In genomic region chr13:96780105-96780504, GRCh38 we compare ENCODE assay signal across 25 cellular contexts.
"Had no signal": no experiment of that assay in that cellular context is flagged by ENCODE, and none has a peak within 500 bp of the region (broad histone marks: within the 10 kb centered on the region; RNA-seq: fewer than 3 reads in every experiment).

No MANE protein-coding gene starts in this region.

- H3K4me2 ChIP-seq: hepatocyte, smooth muscle cell had no signal

- H3K4me3 ChIP-seq: hepatocyte, lower lobe of right lung, mucosa of descending colon, right lobe of liver, smooth muscle cell, stomach, suprapubic skin, vagina had no signal

- H3K4me3 Mint-ChIP-seq: activated CD4-positive, alpha-beta memory T cell treated with anti-CD3 and anti-CD28 coated beads for 36 hours; activated naive CD4-positive, alpha-beta T cell treated with anti-CD3 and anti-CD28 coated beads, Interleukin-2, amount 10 ng/mL, durations not matched to agents 7 days and 5 days; central memory CD8-positive, alpha-beta T cell; immature natural killer cell; nephron progenitor cell; stimulated activated memory B cell treated with anti-CD40 and anti-IgM and Interleukin-4, amounts not matched to agents 10 μg/mL and 1 μg/mL and 100 μg/mL, for 72 hours; type B pancreatic cell; WTC11 had no signal

- H3K27me3 ChIP-seq: hepatocyte, right lobe of liver, stomach, suprapubic skin, vagina had no signal

- H3K4me1 ChIP-seq: lower lobe of right lung, right lobe of liver, suprapubic skin, vagina had no signal

- H3K36me3 Mint-ChIP-seq: activated CD4-positive, alpha-beta memory T cell treated with anti-CD3 and anti-CD28 coated beads for 36 hours; activated naive CD4-positive, alpha-beta T cell treated with anti-CD3 and anti-CD28 coated beads, Interleukin-2, amount 10 ng/mL, durations not matched to agents 7 days and 5 days; immature natural killer cell; stimulated activated memory B cell treated with anti-CD40 and anti-IgM and Interleukin-4, amounts not matched to agents 10 μg/mL and 1 μg/mL and 100 μg/mL, for 72 hours had no signal

- ATAC-seq: left lobe of liver; lower lobe of right lung; mucosa of descending colon; right lobe of liver; stimulated activated memory B cell treated with anti-CD40 and anti-IgM and Interleukin-4, amounts not matched to agents 10 μg/mL and 1 μg/mL and 100 μg/mL, for 72 hours; WTC11 had no signal

- H3K36me3 ChIP-seq: lower lobe of right lung, right lobe of liver, stomach, suprapubic skin, vagina had no signal

- H3K27ac Mint-ChIP-seq: activated CD4-positive, alpha-beta memory T cell treated with anti-CD3 and anti-CD28 coated beads for 36 hours; activated naive CD4-positive, alpha-beta T cell treated with anti-CD3 and anti-CD28 coated beads, Interleukin-2, amount 10 ng/mL, durations not matched to agents 7 days and 5 days; immature natural killer cell; stimulated activated memory B cell treated with anti-CD40 and anti-IgM and Interleukin-4, amounts not matched to agents 10 μg/mL and 1 μg/mL and 100 μg/mL, for 72 hours; type B pancreatic cell; WTC11 had no signal

- H3K4me1 Mint-ChIP-seq: activated naive CD4-positive, alpha-beta T cell treated with anti-CD3 and anti-CD28 coated beads, Interleukin-2, amount 10 ng/mL, durations not matched to agents 7 days and 5 days; central memory CD8-positive, alpha-beta T cell; immature natural killer cell; nephron progenitor cell; stimulated activated memory B cell treated with anti-CD40 and anti-IgM and Interleukin-4, amounts not matched to agents 10 μg/mL and 1 μg/mL and 100 μg/mL, for 72 hours had no signal

- DNase-seq: activated CD4-positive, alpha-beta memory T cell treated with anti-CD3 and anti-CD28 coated beads for 36 hours; activated naive CD4-positive, alpha-beta T cell treated with anti-CD3 and anti-CD28 coated beads, Interleukin-2, amount 10 ng/mL, durations not matched to agents 7 days and 5 days; activated T-cell treated with anti-CD3 and anti-CD28 coated beads, Interleukin-2, amount 50 U/mL, for 48 hours; glutamatergic neuron; immature natural killer cell; lower lobe of right lung; mesendoderm; mucosa of descending colon; nephron progenitor cell; occipital lobe; right lobe of liver; stimulated activated CD4-positive, alpha-beta T cell treated with anti-CD3 and anti-CD28 coated beads, Interleukin-15, amount 100 ng/mL, for 24 hours; stomach; T-helper 1 cell; T-helper 9 cell had no signal

- H2AFZ ChIP-seq: hepatocyte had no signal

- H3K9me3 ChIP-seq: lower lobe of right lung, right lobe of liver, vagina had no signal

- H3K27me3 Mint-ChIP-seq: activated CD4-positive, alpha-beta memory T cell treated with anti-CD3 and anti-CD28 coated beads for 36 hours; activated naive CD4-positive, alpha-beta T cell treated with anti-CD3 and anti-CD28 coated beads, Interleukin-2, amount 10 ng/mL, durations not matched to agents 7 days and 5 days; central memory CD8-positive, alpha-beta T cell; stimulated activated memory B cell treated with anti-CD40 and anti-IgM and Interleukin-4, amounts not matched to agents 10 μg/mL and 1 μg/mL and 100 μg/mL, for 72 hours; type B pancreatic cell had no signal

- H3K27ac ChIP-seq: epithelial cell of prostate, hepatocyte, lower lobe of right lung, right lobe of liver, stomach, suprapubic skin, vagina had no signal

- H3K79me2 ChIP-seq: hepatocyte had no signal
